In the genomic region with DNA sequence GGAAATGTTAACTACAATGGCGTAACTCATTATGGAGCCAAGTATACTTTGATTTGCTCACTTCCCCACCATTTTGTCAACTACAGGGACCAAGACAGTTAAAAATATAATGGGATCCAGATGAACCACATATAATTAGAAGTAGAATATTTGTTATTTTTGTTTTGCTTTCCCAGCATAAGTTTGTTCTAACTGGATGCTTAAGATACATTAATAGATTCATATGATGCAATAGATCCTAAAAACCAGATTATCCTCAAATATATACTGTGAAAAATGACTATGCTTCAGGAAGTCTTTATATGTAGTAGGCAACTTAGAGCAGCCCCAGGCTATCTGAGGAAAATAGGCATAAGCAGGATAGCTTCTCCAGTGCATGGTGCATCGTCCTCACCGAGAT, we compare ENCODE assay signal across 21 cellular contexts.
"Had no signal": no experiment of that assay in that cellular context is flagged by ENCODE, and none has a peak within 500 bp of the region (broad histone marks: within the 10 kb centered on the region; RNA-seq: fewer than 3 reads in every experiment).

No MANE protein-coding gene starts in this region.

- ATAC-seq: esophagus mucosa; gastroesophageal sphincter; left colon; left ventricle myocardium superior; natural killer cell treated with Interleukin-12 subunit alpha and Interleukin-12 subunit beta and Interleukin-15 and Interleukin-18, amount 100 ng/mL, for 72 hours; psoas muscle; sciatic nerve had no signal

- H3K79me2 ChIP-seq: parathyroid adenoma had no signal

- H3K4me1 ChIP-seq: gastroesophageal sphincter, parathyroid adenoma, psoas muscle, stomach, transverse colon had no signal

- H3K27ac Mint-ChIP-seq: natural killer cell treated with Interleukin-12 subunit alpha and Interleukin-12 subunit beta and Interleukin-15 and Interleukin-18, amount 100 ng/mL, for 72 hours had no signal

- H3K27me3 ChIP-seq: gastroesophageal sphincter, stomach, transverse colon had no signal

- H3K9ac ChIP-seq: parathyroid adenoma had no signal

- H3K4me3 ChIP-seq: coronary artery, gastroesophageal sphincter, lung, psoas muscle, stomach, thoracic aorta, transverse colon had no signal

- H3K36me3 Mint-ChIP-seq: natural killer cell treated with Interleukin-12 subunit alpha and Interleukin-12 subunit beta and Interleukin-15 and Interleukin-18, amount 100 ng/mL, for 72 hours had no signal

- DNase-seq: effector CD4-positive, alpha-beta T cell; foreskin fibroblast; glutamatergic neuron; left colon; left ventricle myocardium superior; mesenchymal stem cell; midbrain; psoas muscle; retina; stimulated activated naive CD4-positive, alpha-beta T cell; stomach; substantia nigra; transverse colon had no signal

- H2AFZ ChIP-seq: parathyroid adenoma had no signal

- H3K4me3 Mint-ChIP-seq: natural killer cell treated with Interleukin-12 subunit alpha and Interleukin-12 subunit beta and Interleukin-15 and Interleukin-18, amount 100 ng/mL, for 72 hours had no signal

- H3K9me3 ChIP-seq: gastroesophageal sphincter, psoas muscle, stomach, thoracic aorta, transverse colon had no signal

- H3K27ac ChIP-seq: coronary artery, gastroesophageal sphincter, parathyroid adenoma, psoas muscle, stomach, thoracic aorta, transverse colon had no signal

- H3K9me3 Mint-ChIP-seq: natural killer cell treated with Interleukin-12 subunit alpha and Interleukin-12 subunit beta and Interleukin-15 and Interleukin-18, amount 100 ng/mL, for 72 hours had no signal
